20 cellular contexts compared by ENCODE assay signal in genomic region chr7:55150709-55151108, GRCh38.
"Had no signal": no experiment of that assay in that cellular context is flagged by ENCODE, and none has a peak within 500 bp of the region (broad histone marks: within the 10 kb centered on the region; RNA-seq: fewer than 3 reads in every experiment).

No MANE protein-coding gene starts in this region.

- H3K9me3 ChIP-seq: colonic mucosa, esophagus squamous epithelium, lower lobe of right lung, neutrophil, spleen, testis, transverse colon had no signal

- ATAC-seq: left lobe of liver; lower lobe of right lung; naive thymus-derived CD4-positive, alpha-beta T cell; stimulated activated naive B cell treated with anti-CD40 and anti-IgM and Interleukin-4, amounts not matched to agents 10 μg/mL and 1 μg/mL and 100 μg/mL, for 72 hours; stimulated activated naive CD8-positive, alpha-beta T cell treated with anti-CD3 and anti-CD28 coated beads, Interleukin-15, amount 100 ng/mL, for 72 hours had no signal

- H3K4me3 ChIP-seq: cardiac muscle cell, colonic mucosa, esophagus squamous epithelium, hepatocyte, lower lobe of right lung, spleen, testis, transverse colon had no signal

- DNase-seq: brain microvascular endothelial cell; colonic mucosa; dermis blood vessel endothelial cell; esophagus squamous epithelium; glutamatergic neuron; lower lobe of right lung; naive thymus-derived CD4-positive, alpha-beta T cell; nephron progenitor cell; stimulated activated CD4-positive, alpha-beta T cell treated with anti-CD3 and anti-CD28 coated beads, Interleukin-15, amount 100 ng/mL, for 24 hours; stimulated activated CD4-positive, alpha-beta T cell treated with anti-CD3 and anti-CD28 coated beads, Interleukin-1b, Interleukin-23, amount 100 ng/mL, for 48 hours; stimulated activated CD4-positive, alpha-beta T cell treated with anti-CD3 and anti-CD28 coated beads, Interleukin-4, amount 100 ng/mL, for 24 hours; stimulated activated naive B cell treated with anti-CD40 and anti-IgM and Interleukin-4, amounts not matched to agents 10 μg/mL and 1 μg/mL and 100 μg/mL, for 72 hours; stimulated activated naive CD8-positive, alpha-beta T cell treated with anti-CD3 and anti-CD28 coated beads, Interleukin-15, amount 100 ng/mL, for 72 hours; testis; transverse colon had no signal

- H3K4me1 ChIP-seq: colonic mucosa, esophagus squamous epithelium, lower lobe of right lung, spleen, transverse colon had no signal

- H2AFZ ChIP-seq: hepatocyte had no signal

- H3K4me2 ChIP-seq: hepatocyte had no signal

- H3K79me2 ChIP-seq: hepatocyte had no signal

- H3K36me3 ChIP-seq: cardiac muscle cell, neutrophil had no signal

- H3K27ac ChIP-seq: brain microvascular endothelial cell, cardiac muscle cell, colonic mucosa, esophagus squamous epithelium, hepatocyte, lower lobe of right lung, neutrophil, spleen, testis, transverse colon had no signal

- H3K27me3 ChIP-seq: brain microvascular endothelial cell, cardiac muscle cell, colonic mucosa, esophagus squamous epithelium, hepatocyte, neutrophil, spleen, testis, transverse colon had no signal
